In genomic region chr2:143730950-143731254, GRCh38 we compare ENCODE assay signal across 11 cellular contexts.
A peak's percentile ranks its signal among the peaks of the same experiment; 100 is the strongest.
DNase-seq lines count a peak whose midpoint lies in the region; ATAC-seq and TF ChIP-seq lines count a peak whose summit lies in the region.
"Had no signal": no experiment of that assay in that cellular context is flagged by ENCODE, and none has a peak within 500 bp of the region (broad histone marks: within the 10 kb centered on the region; RNA-seq: fewer than 3 reads in every experiment).

No MANE protein-coding gene starts in this region.

- H3K4me3 Mint-ChIP-seq in activated B cell treated with CpG ODN at 0.5 μM for 24 hours (no peak overlapping the region), MCF 10A (ENCODE audit: unreplicated experiment) (no peak overlapping the region)

- CTCF ChIA-PET in activated B cell treated with CpG ODN at 0.5 μM for 24 hours (lab: Charles Lee) = no interaction called here
- CTCF ChIA-PET in MCF 10A (lab: Yijun Ruan, JAX) = interaction anchor here (0.7 kb wide), 1 partner anchor 343 kb away, joined by 3 read pairs; no protein-coding TSS in a partner anchor

- H3K9me3 Mint-ChIP-seq in activated B cell treated with CpG ODN at 0.5 μM for 24 hours (no peaks in the 10 kb centered on the region), MCF 10A (ENCODE audit: unreplicated experiment) (no peaks in the 10 kb centered on the region)

- H3K4me1 Mint-ChIP-seq in activated B cell treated with CpG ODN at 0.5 μM for 24 hours (peaks cover 41% of the 10 kb centered on the region), MCF 10A (ENCODE audit: insufficient read depth, unreplicated experiment) (peaks cover 31% of the 10 kb centered on the region)

- intact Hi-C loops in activated B cell treated with CpG ODN at 0.5 μM for 24 hours (cut with micrococcal nuclease) = loop anchor here (1.0 to 2.0 kb wide), 2 partner anchors 144 to 788 kb away; no protein-coding TSS in a partner anchor
- intact Hi-C loops in MCF 10A (cut with micrococcal nuclease) = no loop called here

- peak overlapping the region; percentile 68 for H3K27ac Mint-ChIP-seq in activated B cell treated with CpG ODN at 0.5 μM for 24 hours
- no peak overlapping the region for H3K27ac Mint-ChIP-seq in MCF 10A (ENCODE audit: low read depth, unreplicated experiment)

- no peak for TF ChIP-seq CTCF in GM10266 (IDR thresholded peaks at IDR 0.05; ENCODE audit: control insufficient read depth, insufficient read depth, low read depth, missing control alignments)
- no peak for TF ChIP-seq CTCF in activated B cell treated with CpG ODN at 0.5 μM for 24 hours (IDR thresholded peaks at IDR 0.05)
- TF ChIP-seq CTCF in MCF 10A (IDR thresholded peaks at IDR 0.05; ENCODE audit: unreplicated experiment) = no peak

- DNase-seq in GM10266 (ENCODE audit: extremely low spot score) = peak; percentile 15
- no peak for DNase-seq in activated B cell treated with CpG ODN at 0.5 μM for 24 hours
- DNase-seq in NCI-H1930 (lab: John Stamatoyannopoulos, UW) = no peak
- no peak for DNase-seq in globus pallidus (ENCODE audit: low spot score)
- no peak for DNase-seq in hypothalamus (lab: John Stamatoyannopoulos, UW)
- no peak for DNase-seq in MCF 10A (ENCODE audit: unreplicated experiment)
- DNase-seq: amygdala, DMS53, foreskin fibroblast had no signal

- BruUV-seq in MCF 10A (replicated peaks; lab: Mats Ljungman, UMichigan) = no TSS peak

- ATAC-seq in GM19351 (IDR thresholded peaks at IDR 0.05; ENCODE audit: unreplicated experiment) (peak; percentile 40), HG02885 (IDR thresholded peaks at IDR 0.05; ENCODE audit: poor library complexity, unreplicated experiment) (peak; percentile 52), activated B cell treated with CpG ODN at 0.5 μM for 24 hours (ENCODE audit: low read depth) (peak; percentile 23)

- POLR2A ChIA-PET in activated B cell treated with CpG ODN at 0.5 μM for 24 hours (lab: Charles Lee) = no interaction called here
- POLR2A ChIA-PET in MCF 10A (lab: Yijun Ruan, JAX) = interaction anchor here (0.6 to 0.7 kb wide), 2 partner anchors 758 to 1047 kb away, joined by 3 read pairs; no protein-coding TSS in a partner anchor

- H3K36me3 Mint-ChIP-seq in activated B cell treated with CpG ODN at 0.5 μM for 24 hours (ENCODE audit: low read depth) = peaks cover 44% of the 10 kb centered on the region
- H3K36me3 Mint-ChIP-seq in MCF 10A (ENCODE audit: insufficient read depth, unreplicated experiment) = no peaks in the 10 kb centered on the region

- no peaks in the 10 kb centered on the region for H3K27me3 Mint-ChIP-seq in activated B cell treated with CpG ODN at 0.5 μM for 24 hours
- H3K27me3 Mint-ChIP-seq in MCF 10A (ENCODE audit: insufficient read depth, unreplicated experiment) = no peaks in the 10 kb centered on the region
